24 cellular contexts compared by ENCODE assay signal in the genomic region with DNA sequence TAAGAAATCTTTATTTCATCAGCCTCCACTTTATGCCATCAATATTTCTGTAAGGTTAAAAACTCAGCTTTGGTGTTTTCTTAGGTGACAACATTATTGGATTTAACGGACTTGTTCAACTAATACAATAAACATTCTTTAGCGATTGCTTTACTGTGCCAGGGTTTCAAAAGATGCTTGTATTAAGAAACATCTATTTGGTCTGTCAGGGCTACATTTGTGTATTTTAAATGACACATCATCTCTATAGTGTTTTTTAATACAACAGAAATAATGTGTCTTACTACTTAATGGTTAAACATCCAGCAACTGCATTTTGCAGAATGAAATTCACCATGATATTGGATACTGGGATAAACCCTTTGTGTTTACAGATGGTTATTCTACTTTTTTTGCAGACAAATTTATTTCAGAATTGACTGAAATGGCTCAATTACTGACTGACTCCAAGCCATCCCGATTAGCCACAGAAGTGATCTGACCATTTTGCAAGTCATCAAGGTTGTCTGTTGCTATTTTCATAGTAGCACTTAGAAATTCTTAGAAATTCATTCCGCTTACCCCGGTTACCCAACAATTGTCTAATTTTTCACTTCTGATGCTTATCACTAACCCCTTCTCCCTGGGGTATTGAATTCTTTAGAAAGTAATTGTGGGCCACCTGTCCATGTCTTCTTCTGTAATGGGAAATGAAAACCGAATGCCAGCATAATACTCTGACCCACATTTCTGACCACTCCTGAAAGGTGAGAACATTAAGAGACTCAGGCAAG.
"Had no signal": no experiment of that assay in that cellular context is flagged by ENCODE, and none has a peak within 500 bp of the region (broad histone marks: within the 10 kb centered on the region; RNA-seq: fewer than 3 reads in every experiment).

No MANE protein-coding gene starts in this region.

- H3K36me3 Mint-ChIP-seq: activated naive CD4-positive, alpha-beta T cell treated with anti-CD3 and anti-CD28 coated beads, Interleukin-2, amount 50 U/mL, for 24 hours had no signal

- H3K4me1 ChIP-seq: body of pancreas, Peyer's patch had no signal

- H3K27ac Mint-ChIP-seq: activated CD8-positive, alpha-beta T cell treated with anti-CD3 and anti-CD28 coated beads, Interleukin-2, amount 10 ng/mL, durations not matched to agents 7 days and 5 days; activated naive CD4-positive, alpha-beta T cell treated with anti-CD3 and anti-CD28 coated beads, Interleukin-2, amount 50 U/mL, for 24 hours; T-helper 17 cell; WTC11 had no signal

- H3K4me3 ChIP-seq: body of pancreas, MG63, Peyer's patch had no signal

- H3K9me3 ChIP-seq: body of pancreas, MG63, Peyer's patch had no signal

- H3K4me3 Mint-ChIP-seq: activated CD8-positive, alpha-beta T cell treated with anti-CD3 and anti-CD28 coated beads, Interleukin-2, amount 10 ng/mL, durations not matched to agents 7 days and 5 days; activated naive CD4-positive, alpha-beta T cell treated with anti-CD3 and anti-CD28 coated beads, Interleukin-2, amount 50 U/mL, for 24 hours; T-helper 17 cell; WTC11 had no signal

- H3K27ac ChIP-seq: body of pancreas, Peyer's patch had no signal

- DNase-seq: activated CD4-positive, alpha-beta T cell treated with anti-CD3 and anti-CD28 coated beads for 48 hours; activated CD4-positive, alpha-beta T cell treated with anti-CD3 and anti-CD28 coated beads, Interleukin-2, amount 50 U/mL, for 4 hours; activated CD4-positive, CD25-positive, alpha-beta regulatory T cell treated with anti-CD3 and anti-CD28 coated beads, Interleukin-2, amount 50 U/mL, for 72 hours; activated CD8-positive, alpha-beta memory T cell treated with anti-CD3 and anti-CD28 coated beads, Interleukin-2, amount 50 U/mL, for 48 hours; activated CD8-positive, alpha-beta T cell treated with anti-CD3 and anti-CD28 coated beads, Interleukin-2, amount 10 ng/mL, durations not matched to agents 7 days and 5 days; activated naive CD4-positive, alpha-beta T cell; activated T-cell treated with anti-CD3 and anti-CD28 coated beads, Interleukin-2, amount 50 U/mL, for 1 hour; aorta; body of pancreas; central memory CD4-positive, alpha-beta T cell; MG63; NCI-H2029; NCI-H2107; NCI-H2171 treated with DMSO at 0.1 percent for 48 hours; NCI-H226; NCI-H526 treated with DMSO at 0.1 percent for 48 hours; NCI-H82; NK-92 treated with Interleukin-12 subunit alpha and Interleukin-12 subunit beta, amount 100 ng/mL, for 24 hours; Peyer's patch; SHP77; T-helper 17 cell; T-helper 9 cell had no signal

- H3K4me1 Mint-ChIP-seq: activated naive CD4-positive, alpha-beta T cell treated with anti-CD3 and anti-CD28 coated beads, Interleukin-2, amount 50 U/mL, for 24 hours; T-helper 17 cell had no signal

- H3K36me3 ChIP-seq: MG63, Peyer's patch had no signal

- ATAC-seq: activated CD8-positive, alpha-beta T cell treated with anti-CD3 and anti-CD28 coated beads, Interleukin-2, amount 10 ng/mL, durations not matched to agents 7 days and 5 days; body of pancreas; T-helper 17 cell; WTC11 had no signal

- H3K27me3 ChIP-seq: body of pancreas, MG63, Peyer's patch had no signal
